20 cellular contexts compared by ENCODE assay signal in the genomic region with DNA sequence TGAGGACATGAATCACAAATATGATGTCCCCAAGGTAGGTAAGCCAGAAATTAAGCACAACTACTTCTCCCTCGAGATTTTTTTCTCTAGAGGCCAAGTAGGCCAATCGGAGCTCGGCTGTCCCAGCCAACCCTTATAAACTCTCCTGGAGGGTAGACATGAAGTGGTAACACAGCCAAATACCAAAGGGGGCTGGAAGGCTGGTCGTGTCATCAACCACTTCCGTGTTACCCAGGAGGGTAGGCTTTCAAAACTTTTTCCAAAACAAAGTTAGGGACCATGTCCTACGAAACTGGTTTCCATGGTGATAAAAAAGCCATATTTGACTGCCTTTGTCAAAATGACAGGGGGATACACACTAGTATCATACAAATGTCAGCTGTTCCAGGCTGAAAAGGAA. TPM values are rescaled to one million over a fixed set of nuclear protein-coding genes. Genes with fewer than 3 reads are reported as not detected.
DNase-seq lines count a peak whose midpoint lies in the region; ATAC-seq, FAIRE-seq and TF ChIP-seq lines count a peak whose summit lies in the region.
"Had no signal": no experiment of that assay in that cellular context is flagged by ENCODE, and none has a peak within 500 bp of the region (broad histone marks: within the 10 kb centered on the region; RNA-seq: fewer than 3 reads in every experiment).

No MANE protein-coding gene starts in this region.

- H2AFZ ChIP-seq in astrocyte (ENCODE audit: low read depth, low read length) = no peak overlapping the region

- H4K20me1 ChIP-seq in BLaER1 (peaks cover 100% of the 10 kb centered on the region), astrocyte (ENCODE audit: insufficient read depth, low read length) (peaks cover 45% of the 10 kb centered on the region)

- H3K36me3 ChIP-seq in BLaER1 (peaks cover 67% of the 10 kb centered on the region), astrocyte (ENCODE audit: insufficient read depth, low read length) (no peaks in the 10 kb centered on the region), psoas muscle (ENCODE audit: insufficient read depth in 1 of 2, low read depth in 1 of 2) (peaks cover 0 to 41% of the 10 kb centered on the region in 2 donors)

- H3K4me1 Mint-ChIP-seq in astrocyte (ENCODE audit: low read depth, unreplicated experiment) = no peaks in the 10 kb centered on the region
- H3K4me1 Mint-ChIP-seq in T-helper 2 cell treated with Interferon-gamma antibody and Interleukin-4, amounts not matched to agents 5 μg/mL and 100 μg/mL, for 36 hours (ENCODE audit: low read depth) = peaks cover 12% of the 10 kb centered on the region

- H3K9me3 Mint-ChIP-seq in astrocyte (ENCODE audit: unreplicated experiment) = no peaks in the 10 kb centered on the region
- H3K9me3 Mint-ChIP-seq in T-helper 2 cell treated with Interferon-gamma antibody and Interleukin-4, amounts not matched to agents 5 μg/mL and 100 μg/mL, for 36 hours = no peaks in the 10 kb centered on the region
- H3K9me3 Mint-ChIP-seq: CD8-positive, alpha-beta memory T cell; HFFc6 had no signal

- DNase-seq in GM19239 (ENCODE audit: insufficient read length, low spot score) (no peak), astrocyte (ENCODE audit: low read depth) (no peak), psoas muscle (no peak), NK-92 (lab: John Stamatoyannopoulos, UW; ENCODE audit: unreplicated experiment) (no peak), foreskin melanocyte (no peak)
- no peak for DNase-seq in T-helper 2 cell treated with Interferon-gamma antibody and Interleukin-4, amounts not matched to agents 5 μg/mL and 100 μg/mL, for 36 hours (ENCODE audit: low spot score)
- DNase-seq: CD8-positive, alpha-beta memory T cell; HFFc6; KBM-7; NCI-H1092 treated with DMSO at 0.1 percent for 48 hours; NCI-H1694; NCI-H2107; NCI-H226; NCI-H526 treated with DMSO at 0.1 percent for 48 hours; NK-92 treated with Interleukin-12 subunit alpha and Interleukin-12 subunit beta, amount 100 ng/mL, for 24 hours; OCI-M1; RPMI8226 had no signal

- H3K4me3 ChIP-seq in BLaER1 (no peak overlapping the region), astrocyte (ENCODE audit: insufficient read depth, low read depth, low read length) (no peak overlapping the region), psoas muscle (no peak overlapping the region)

- H3K4me2 ChIP-seq in BLaER1 (peak overlapping the region; percentile 55), astrocyte (ENCODE audit: low read length) (no peak overlapping the region)

- FAIRE-seq in GM19239 (lab: Jason Lieb, UNC) = peak; percentile 53
- FAIRE-seq in astrocyte (lab: Jason Lieb, UNC) = peak; percentile 45

- H3K9ac ChIP-seq in BLaER1 (no peak overlapping the region; the same call in 1 of the 2 replicates), astrocyte (ENCODE audit: low read length) (no peak overlapping the region)

- peaks cover 7% of the 10 kb centered on the region for H3K36me3 Mint-ChIP-seq in astrocyte (ENCODE audit: low read depth, unreplicated experiment)
- peaks cover 34% of the 10 kb centered on the region for H3K36me3 Mint-ChIP-seq in T-helper 2 cell treated with Interferon-gamma antibody and Interleukin-4, amounts not matched to agents 5 μg/mL and 100 μg/mL, for 36 hours (ENCODE audit: low read depth)

- H3K27me3 Mint-ChIP-seq in astrocyte (ENCODE audit: low read depth, unreplicated experiment) = no peaks in the 10 kb centered on the region
- no peaks in the 10 kb centered on the region for H3K27me3 Mint-ChIP-seq in T-helper 2 cell treated with Interferon-gamma antibody and Interleukin-4, amounts not matched to agents 5 μg/mL and 100 μg/mL, for 36 hours (ENCODE audit: low read depth)
- H3K27me3 Mint-ChIP-seq: B cell had no signal

- H3K27me3 ChIP-seq in BLaER1 = no peaks in the 10 kb centered on the region
- no peaks in the 10 kb centered on the region for H3K27me3 ChIP-seq in astrocyte (ENCODE audit: insufficient read depth, low read length)
- H3K27me3 ChIP-seq in psoas muscle (ENCODE audit: insufficient read depth in 3 of 3, low read length in 2 of 3) = peaks cover 0 to 2% (median 0%) of the 10 kb centered on the region in 3 donors

- no peak for ATAC-seq in psoas muscle
- ATAC-seq in HG03469 (IDR thresholded peaks at IDR 0.05; ENCODE audit: unreplicated experiment) = no peak

- no peaks in the 10 kb centered on the region for H3K9me3 ChIP-seq in BLaER1
- no peaks in the 10 kb centered on the region for H3K9me3 ChIP-seq in astrocyte (ENCODE audit: insufficient read depth, low read depth, low read length)
- no peaks in the 10 kb centered on the region for H3K9me3 ChIP-seq in psoas muscle

- intact Hi-C loops in psoas muscle (cut with DNase I) = loop anchor here in 1 of 2 donors (10.0 kb wide), 1 partner anchor 262 kb away; no protein-coding TSS in a partner anchor

- H3K4me1 ChIP-seq in BLaER1 (peaks cover 63% of the 10 kb centered on the region), astrocyte (ENCODE audit: insufficient read depth, low read length) (peaks cover 5% of the 10 kb centered on the region), psoas muscle (peaks cover 5% of the 10 kb centered on the region)

- H3K27ac ChIP-seq in BLaER1 = no peak overlapping the region
- H3K27ac ChIP-seq in astrocyte (ENCODE audit: low read depth, low read length) = no peak overlapping the region
- H3K27ac ChIP-seq in psoas muscle = peak overlapping the region; percentile 16

- H3K79me2 ChIP-seq in astrocyte (ENCODE audit: insufficient read depth, low read length) = peaks cover 19% of the 10 kb centered on the region

- WGBS in psoas muscle, 3 donors = 39 to 50% (median 42%) methylated on average over 6 of the region's 6 CpGs

- no peak overlapping the region for H3K4me3 Mint-ChIP-seq in astrocyte (ENCODE audit: unreplicated experiment)
- H3K4me3 Mint-ChIP-seq in T-helper 2 cell treated with Interferon-gamma antibody and Interleukin-4, amounts not matched to agents 5 μg/mL and 100 μg/mL, for 36 hours = no peak overlapping the region
- H3K4me3 Mint-ChIP-seq: B cell; CD8-positive, alpha-beta memory T cell; HFFc6 had no signal

- no peak overlapping the region for H3K27ac Mint-ChIP-seq in astrocyte (ENCODE audit: unreplicated experiment)
- H3K27ac Mint-ChIP-seq in T-helper 2 cell treated with Interferon-gamma antibody and Interleukin-4, amounts not matched to agents 5 μg/mL and 100 μg/mL, for 36 hours = no peak overlapping the region
- H3K27ac Mint-ChIP-seq: B cell, HFFc6 had no signal

- TF ChIP-seq CTCF in astrocyte (IDR thresholded peaks at IDR 0.05; ENCODE audit: insufficient read depth, low read depth, low read length) (no peak), psoas muscle (IDR thresholded peaks at IDR 0.05) (no peak)

RNA-seq across cellular contexts. Expression of a gene that starts 21.0 kb away (rescaled TPM):
- total RNA-seq in astrocyte (9.0 TPM in 2 replicates), psoas muscle (10 to 100 TPM; 18.3 to 24.3 (median 19.6) TPM)
- polyA plus RNA-seq in psoas muscle = 10 to 100 TPM in 2 of 3 donors, 1 to 10 TPM in 1; 6.4 to 14.2 (median 10.1) TPM
